2 cellular contexts compared by ENCODE assay signal in genomic region chr16:20429499-20429898, GRCh38. TPM values are rescaled to one million over a fixed set of nuclear protein-coding genes. Genes with fewer than 3 reads are reported as not detected.
"Had no signal": no experiment of that assay in that cellular context is flagged by ENCODE, and none has a peak within 500 bp of the region (broad histone marks: within the 10 kb centered on the region; RNA-seq: fewer than 3 reads in every experiment).

No MANE protein-coding gene starts in this region.

RNA-seq across cellular contexts. Expression of gene ACSM5, which starts 20.2 kb away (rescaled TPM):
- total RNA-seq: G401 had no signal

RNA-seq across cellular contexts. Expression of gene ACSM2A, which starts 21.8 kb away (rescaled TPM):
- total RNA-seq: G401, GM12878 had no signal
- polyA plus RNA-seq: GM12878 had no signal

RNA-seq across cellular contexts. Expression of gene PDILT, which starts 25.0 kb away (rescaled TPM):
- total RNA-seq: G401, GM12878 had no signal
- polyA plus RNA-seq: GM12878 had no signal
